In the genomic region with DNA sequence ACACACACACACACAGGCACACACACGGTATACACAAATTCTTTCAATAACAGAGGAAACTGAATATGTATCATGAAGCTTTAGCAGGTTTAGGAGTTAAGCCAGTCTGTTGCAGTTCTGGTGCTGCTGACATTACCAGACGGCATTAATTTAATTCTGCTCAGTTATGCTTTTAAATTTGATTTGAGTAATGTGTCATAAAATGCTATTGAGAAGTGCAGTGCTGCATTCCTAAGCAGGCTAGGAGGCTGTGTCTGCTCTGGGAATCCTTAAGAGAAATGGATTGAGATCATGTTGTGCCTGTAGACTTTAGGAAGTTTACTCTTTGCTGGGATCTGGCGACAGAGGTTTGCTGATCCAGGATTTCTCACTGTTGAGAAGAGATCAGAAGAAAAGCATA, we compare ENCODE assay signal across 39 cellular contexts.
"Had no signal": no experiment of that assay in that cellular context is flagged by ENCODE, and none has a peak within 500 bp of the region (broad histone marks: within the 10 kb centered on the region; RNA-seq: fewer than 3 reads in every experiment).

No MANE protein-coding gene starts in this region.

- H3K27me3 Mint-ChIP-seq: activated CD4-positive, alpha-beta memory T cell treated with anti-CD3 and anti-CD28 coated beads, Interleukin-2, amount 10 ng/mL, durations not matched to agents 7 days and 5 days; activated naive CD8-positive, alpha-beta T cell treated with anti-CD3 and anti-CD28 coated beads, Interleukin-2, amount 10 ng/mL, durations not matched to agents 7 days and 5 days; activated T-helper 17 cell treated with anti-CD3 and anti-CD28 coated beads, Interleukin-2, amount 50 U/mL, for 72 hours; central memory CD8-positive, alpha-beta T cell had no signal

- H3K27ac ChIP-seq: ascending aorta, cardiac muscle cell, Peyer's patch, SJSA1, WERI-Rb-1 had no signal

- H3K4me3 ChIP-seq: ascending aorta, cardiac muscle cell, Peyer's patch, SJSA1 had no signal

- ATAC-seq: activated T-cell treated with anti-CD3 and anti-CD28 coated beads, Interleukin-2, amount 50 U/mL, for 72 hours; activated T-helper 17 cell treated with anti-CD3 and anti-CD28 coated beads, Interleukin-2, amount 50 U/mL, for 72 hours; PC-3 had no signal

- H3K4me1 ChIP-seq: ascending aorta, Peyer's patch had no signal

- H3K4me1 Mint-ChIP-seq: activated CD4-positive, alpha-beta memory T cell treated with anti-CD3 and anti-CD28 coated beads, Interleukin-2, amount 10 ng/mL, durations not matched to agents 7 days and 5 days; activated naive CD8-positive, alpha-beta T cell treated with anti-CD3 and anti-CD28 coated beads, Interleukin-2, amount 10 ng/mL, durations not matched to agents 7 days and 5 days; activated T-helper 17 cell treated with anti-CD3 and anti-CD28 coated beads, Interleukin-2, amount 50 U/mL, for 72 hours; central memory CD8-positive, alpha-beta T cell had no signal

- H3K36me3 ChIP-seq: ascending aorta, cardiac muscle cell, Peyer's patch, SJSA1, WERI-Rb-1 had no signal

- H3K36me3 Mint-ChIP-seq: activated naive CD8-positive, alpha-beta T cell treated with anti-CD3 and anti-CD28 coated beads, Interleukin-2, amount 10 ng/mL, durations not matched to agents 7 days and 5 days had no signal

- H3K4me3 Mint-ChIP-seq: activated CD4-positive, alpha-beta memory T cell treated with anti-CD3 and anti-CD28 coated beads, Interleukin-2, amount 10 ng/mL, durations not matched to agents 7 days and 5 days; activated naive CD8-positive, alpha-beta T cell treated with anti-CD3 and anti-CD28 coated beads, Interleukin-2, amount 10 ng/mL, durations not matched to agents 7 days and 5 days; activated T-cell treated with anti-CD3 and anti-CD28 coated beads, Interleukin-2, amount 50 U/mL, for 72 hours; activated T-helper 17 cell treated with anti-CD3 and anti-CD28 coated beads, Interleukin-2, amount 50 U/mL, for 72 hours; central memory CD8-positive, alpha-beta T cell had no signal

- H3K9me3 ChIP-seq: Peyer's patch, SJSA1 had no signal

- H3K27ac Mint-ChIP-seq: activated CD4-positive, alpha-beta memory T cell treated with anti-CD3 and anti-CD28 coated beads, Interleukin-2, amount 10 ng/mL, durations not matched to agents 7 days and 5 days; activated naive CD8-positive, alpha-beta T cell treated with anti-CD3 and anti-CD28 coated beads, Interleukin-2, amount 10 ng/mL, durations not matched to agents 7 days and 5 days; activated T-cell treated with anti-CD3 and anti-CD28 coated beads, Interleukin-2, amount 50 U/mL, for 72 hours; activated T-helper 17 cell treated with anti-CD3 and anti-CD28 coated beads, Interleukin-2, amount 50 U/mL, for 72 hours had no signal

- H3K27me3 ChIP-seq: ascending aorta, cardiac muscle cell, Peyer's patch, SJSA1 had no signal

- DNase-seq: activated CD4-positive, alpha-beta memory T cell treated with anti-CD3 and anti-CD28 coated beads, Interleukin-2, amount 10 ng/mL, durations not matched to agents 7 days and 5 days; activated CD4-positive, alpha-beta T cell treated with anti-CD3 and anti-CD28 coated beads for 1 hour; activated CD4-positive, alpha-beta T cell treated with anti-CD3 and anti-CD28 coated beads for 48 hours; activated CD4-positive, CD25-positive, alpha-beta regulatory T cell; activated effector memory CD4-positive, alpha-beta T cell treated with anti-CD3 and anti-CD28 coated beads, Interleukin-2, amount 50 U/mL, for 16 hours; activated naive CD4-positive, alpha-beta T cell; activated naive CD4-positive, alpha-beta T cell treated with anti-CD3 and anti-CD28 coated beads, Interleukin-2, amount 50 U/mL, for 16 hours; activated naive CD8-positive, alpha-beta T cell treated with anti-CD3 and anti-CD28 coated beads, Interleukin-2, amount 10 ng/mL, durations not matched to agents 7 days and 5 days; activated T-cell treated with anti-CD3 and anti-CD28 coated beads, Interleukin-2, amount 50 U/mL, for 1 hour; activated T-cell treated with anti-CD3 and anti-CD28 coated beads, Interleukin-2, amount 50 U/mL, for 72 hours; amygdala; Karpas-422; KBM-7; MM.1S; MV-4-11; NCI-H1092; NCI-H146; NCI-H187; NCI-H2029 treated with DMSO at 0.1 percent for 48 hours; NCI-H2107; NCI-H2171; NCI-H510A; NCI-H526; NCI-H748 treated with DMSO at 0.1 percent for 48 hours; NK-92 treated with Interleukin-12 subunit alpha and Interleukin-12 subunit beta, amount 100 ng/mL, for 24 hours; PC-3; Peyer's patch; RPMI8226; SHP77 treated with DMSO at 0.1 percent for 48 hours; SW 1271; T-helper 1 cell; T-helper 2 cell; T-helper 9 cell; WERI-Rb-1 had no signal
